Comparison of ENCODE assay signal across 20 cellular contexts in the genomic region with DNA sequence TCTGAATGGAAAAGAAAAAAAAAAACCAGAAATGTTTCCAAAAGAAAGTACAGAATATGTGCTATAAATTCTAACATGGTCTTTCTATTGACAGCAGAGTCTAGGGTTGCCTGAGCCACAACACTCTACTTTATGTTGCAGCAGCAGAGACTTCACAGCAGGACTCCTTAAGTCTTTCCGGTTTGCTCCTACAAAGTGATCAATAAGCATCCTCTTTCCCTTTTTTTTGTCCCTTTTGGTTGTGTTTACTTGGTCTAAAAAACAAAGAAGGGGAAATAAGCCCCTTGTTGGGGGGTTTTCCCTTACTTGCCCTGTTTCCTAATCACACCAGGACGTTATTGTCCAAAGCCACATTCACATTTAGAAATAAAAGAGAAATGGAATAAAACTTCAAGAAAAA.
DNase-seq lines count a peak whose midpoint lies in the region; ATAC-seq and TF ChIP-seq lines count a peak whose summit lies in the region.
"Had no signal": no experiment of that assay in that cellular context is flagged by ENCODE, and none has a peak within 500 bp of the region (broad histone marks: within the 10 kb centered on the region; RNA-seq: fewer than 3 reads in every experiment).

No MANE protein-coding gene starts in this region.

- H3K9me3 Mint-ChIP-seq in WTC11 (peaks cover 25% of the 10 kb centered on the region), neural progenitor cell (peaks cover 5% of the 10 kb centered on the region)
- peaks cover 6 to 8% of the 10 kb centered on the region in 2 donors for H3K9me3 Mint-ChIP-seq in effector memory CD8-positive, alpha-beta T cell

- ATAC-seq in WTC11 (peak; percentile 87), HG03521 (IDR thresholded peaks at IDR 0.05; ENCODE audit: unreplicated experiment) (no peak)
- no peak for ATAC-seq in effector memory CD8-positive, alpha-beta T cell (replicated peaks)
- ATAC-seq: HCT116, PC-3 had no signal

- H3K9me3 ChIP-seq in iPS DF 6.9 (ENCODE audit: control insufficient read depth, insufficient read depth, low read length) = no peaks in the 10 kb centered on the region
- H3K9me3 ChIP-seq in neural progenitor cell (ENCODE audit: low read depth) = no peaks in the 10 kb centered on the region
- H3K9me3 ChIP-seq: BLaER1, SK-N-SH had no signal

- no peaks in the 10 kb centered on the region for H4K20me1 ChIP-seq in neural progenitor cell (ENCODE audit: low read depth)
- H4K20me1 ChIP-seq: BLaER1 had no signal

- H3K36me3 ChIP-seq in H7 (replicated peaks; ENCODE audit: control insufficient read depth, insufficient read depth, low read length) = no peaks in the 10 kb centered on the region
- no peaks in the 10 kb centered on the region for H3K36me3 ChIP-seq in iPS DF 6.9 (ENCODE audit: control insufficient read depth, insufficient read depth, low read length)
- no peaks in the 10 kb centered on the region for H3K36me3 ChIP-seq in neural progenitor cell
- H3K36me3 ChIP-seq: BLaER1 had no signal

- H3F3A ChIP-seq in neural progenitor cell (ENCODE audit: low read depth) = peaks cover 7% of the 10 kb centered on the region

- no peak overlapping the region for H2AFZ ChIP-seq in neural progenitor cell (replicated peaks)
- H2AFZ ChIP-seq: GM23248 had no signal

- H3K4me3 ChIP-seq in H7 (ENCODE audit: insufficient read depth, low read depth, low read length) (no peak overlapping the region), iPS DF 6.9 (ENCODE audit: low read length) (no peak overlapping the region), neural progenitor cell (no peak overlapping the region)
- H3K4me3 ChIP-seq: BLaER1, GM23248 had no signal

- H3K4me3 Mint-ChIP-seq in WTC11 (peak overlapping the region; percentile 6; the same call in 1 of the 2 replicates), neural progenitor cell (no peak overlapping the region)
- no peak overlapping the region for H3K4me3 Mint-ChIP-seq in effector memory CD8-positive, alpha-beta T cell
- H3K4me3 Mint-ChIP-seq: CD4-positive, alpha-beta T cell had no signal

- CTCF ChIA-PET in WTC11 (lab: Charles Lee) = no interaction called here

- H3K4me1 Mint-ChIP-seq in WTC11 (peaks cover 41% of the 10 kb centered on the region), neural progenitor cell (peaks cover 18% of the 10 kb centered on the region)
- H3K4me1 Mint-ChIP-seq in effector memory CD8-positive, alpha-beta T cell (ENCODE audit: low read depth in 2 of 2) = no peaks in the 10 kb centered on the region

- H3K9ac ChIP-seq in neural progenitor cell = no peak overlapping the region
- H3K9ac ChIP-seq: BLaER1, GM23248, SK-N-SH had no signal

- H3K4me2 ChIP-seq in neural progenitor cell = peak overlapping the region; percentile 69
- H3K4me2 ChIP-seq: BLaER1, SK-N-SH had no signal

- H3K27me3 Mint-ChIP-seq in WTC11 (ENCODE audit: low read depth) (peaks cover 46% of the 10 kb centered on the region), neural progenitor cell (ENCODE audit: insufficient read depth, low read depth) (peaks cover 3% of the 10 kb centered on the region)
- H3K27me3 Mint-ChIP-seq in effector memory CD8-positive, alpha-beta T cell = no peaks in the 10 kb centered on the region
- H3K27me3 Mint-ChIP-seq: CD4-positive, alpha-beta T cell had no signal

- no peak for TF ChIP-seq CTCF in WTC11 (IDR thresholded peaks at IDR 0.05)
- TF ChIP-seq CTCF in neural progenitor cell (IDR thresholded peaks at IDR 0.05) = no peak

- no CpG with 5 or more reads among the region's 2 CpGs for WGBS in iPS DF 6.9 (ENCODE audit: insufficient coverage, insufficient read length)

- POLR2A ChIA-PET in WTC11 (lab: Charles Lee) = no interaction called here

- no peak overlapping the region for H3K27ac Mint-ChIP-seq in WTC11
- no peak overlapping the region for H3K27ac Mint-ChIP-seq in neural progenitor cell
- H3K27ac Mint-ChIP-seq in effector memory CD8-positive, alpha-beta T cell = no peak overlapping the region
- H3K27ac Mint-ChIP-seq: CD4-positive, alpha-beta T cell had no signal

- H3K79me2 ChIP-seq in neural progenitor cell (ENCODE audit: low read depth) = no peaks in the 10 kb centered on the region

- H3K27ac ChIP-seq in iPS DF 6.9 (ENCODE audit: low read length) = no peak overlapping the region
- no peak overlapping the region for H3K27ac ChIP-seq in neural progenitor cell
- H3K27ac ChIP-seq: BLaER1, GM23248 had no signal

- H3K4me1 ChIP-seq in iPS DF 6.9 (ENCODE audit: control insufficient read depth, insufficient read depth, low read length) (no peaks in the 10 kb centered on the region), neural progenitor cell (peaks cover 25% of the 10 kb centered on the region)
- H3K4me1 ChIP-seq: BLaER1 had no signal

- peaks cover 4% of the 10 kb centered on the region; the same call in 1 of the 2 replicates for H3K36me3 Mint-ChIP-seq in WTC11
- H3K36me3 Mint-ChIP-seq in neural progenitor cell = no peaks in the 10 kb centered on the region
- no peaks in the 10 kb centered on the region for H3K36me3 Mint-ChIP-seq in effector memory CD8-positive, alpha-beta T cell (ENCODE audit: insufficient read depth)

- intact Hi-C loops in head of caudate nucleus (cut with DNase I) = no loop called here

- DNase-seq in H7 (peak; percentile 2), WTC11 (ENCODE audit: low spot score) (no peak), iPS DF 6.9 (ENCODE audit: low read depth, low spot score) (peak; percentile 35), neural progenitor cell (ENCODE audit: low spot score) (peak; percentile 74), head of caudate nucleus (no peak)
- no peak for DNase-seq in effector memory CD8-positive, alpha-beta T cell
- DNase-seq: CD4-positive, alpha-beta T cell; GM23248; Karpas-422; NCI-H1092 treated with DMSO at 0.1 percent for 48 hours; NCI-H1436; NCI-H187 treated with DMSO at 0.1 percent for 48 hours; NCI-H2171 treated with DMSO at 0.1 percent for 48 hours; NCI-H524; NCI-H748 treated with DMSO at 0.1 percent for 48 hours; PC-3; SK-N-SH had no signal

- H3K27me3 ChIP-seq in H7 (ENCODE audit: control insufficient read depth, insufficient read depth, low read length) (no peaks in the 10 kb centered on the region), iPS DF 6.9 (ENCODE audit: control insufficient read depth, insufficient read depth, low read length) (peaks cover 1% of the 10 kb centered on the region; the same call in 1 of the 2 replicates), neural progenitor cell (peaks cover 81% of the 10 kb centered on the region)
- H3K27me3 ChIP-seq: BLaER1 had no signal

TF ChIP-seq in WTC11, 78 proteins besides CTCF, POLR2A, EP300 and RAD21:
- peak; percentile 59; the same call in 1 of the 2 replicates for TF ChIP-seq FOXK1 (CRISPR knock-in tag; IDR thresholded peaks at IDR 0.05)
- no peak for TF ChIP-seq ZNF232 (CRISPR knock-in tag; IDR thresholded peaks at IDR 0.05)
- peak; percentile 68 for TF ChIP-seq ETV6 (CRISPR knock-in tag; IDR thresholded peaks at IDR 0.05)
- TF ChIP-seq ZNF671 (CRISPR knock-in tag; IDR thresholded peaks at IDR 0.05) = no peak
- TF ChIP-seq, protein P1, sequence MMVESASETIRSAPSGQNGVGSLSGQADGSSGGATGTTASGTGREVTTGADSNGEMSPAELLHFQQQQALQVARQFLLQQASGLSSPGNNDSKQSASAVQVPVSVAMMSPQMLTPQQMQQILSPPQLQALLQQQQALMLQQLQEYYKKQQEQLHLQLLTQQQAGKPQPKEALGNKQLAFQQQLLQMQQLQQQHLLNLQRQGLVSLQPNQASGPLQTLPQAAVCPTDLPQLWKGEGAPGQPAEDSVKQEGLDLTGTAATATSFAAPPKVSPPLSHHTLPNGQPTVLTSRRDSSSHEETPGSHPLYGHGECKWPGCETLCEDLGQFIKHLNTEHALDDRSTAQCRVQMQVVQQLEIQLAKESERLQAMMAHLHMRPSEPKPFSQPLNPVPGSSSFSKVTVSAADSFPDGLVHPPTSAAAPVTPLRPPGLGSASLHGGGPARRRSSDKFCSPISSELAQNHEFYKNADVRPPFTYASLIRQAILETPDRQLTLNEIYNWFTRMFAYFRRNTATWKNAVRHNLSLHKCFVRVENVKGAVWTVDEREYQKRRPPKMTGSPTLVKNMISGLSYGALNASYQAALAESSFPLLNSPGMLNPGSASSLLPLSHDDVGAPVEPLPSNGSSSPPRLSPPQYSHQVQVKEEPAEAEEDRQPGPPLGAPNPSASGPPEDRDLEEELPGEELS (CRISPR knock-in tag; IDR thresholded peaks at IDR 0.05) = peak; percentile 88; the same call in 1 of the 2 replicates
- no peak for TF ChIP-seq JAZF1 (CRISPR knock-in tag; IDR thresholded peaks at IDR 0.05)

Comparison
In these comparisons a context has a peak if more than half of its experiments do, and no peak if none do; other contexts are left out.
1. DNase-seq: peak in H7 (single experiment), iPS DF 6.9 (single experiment) and neural progenitor cell (single experiment); none in WTC11 (single experiment), effector memory CD8-positive, alpha-beta T cell (0 of 3) and head of caudate nucleus (0 of 42).